Comparison of ENCODE assay signal across 2 cellular contexts in the genomic region with DNA sequence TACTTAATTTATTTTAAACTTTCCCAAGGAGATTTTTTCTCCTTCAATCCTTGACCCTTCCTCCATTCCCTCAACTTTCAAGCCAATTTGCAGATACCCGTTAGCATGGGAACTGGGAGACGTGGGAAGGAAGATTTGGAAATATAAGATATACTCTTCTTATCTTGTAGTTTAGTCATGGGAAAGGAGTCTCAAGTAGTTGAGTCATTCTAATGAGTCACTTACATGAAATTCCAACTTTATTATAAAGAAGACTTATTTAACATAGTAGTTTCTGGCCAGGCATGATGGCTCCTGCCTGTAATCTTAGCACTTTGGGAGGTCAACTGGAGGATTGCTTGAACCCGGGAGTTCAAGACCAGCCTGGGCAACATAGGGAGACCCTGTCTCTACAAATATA.
TF ChIP-seq lines count a peak whose summit lies in the region.

No MANE protein-coding gene starts in this region.

TF ChIP-seq in SK-N-SH, 30 proteins besides CTCF, POLR2A, EP300 and RAD21 (continued from another document):
- no peak for TF ChIP-seq GATA2 (CRISPR knock-in tag; IDR thresholded peaks at IDR 0.05)

TF ChIP-seq in GM23338, 12 proteins besides CTCF, POLR2A, EP300 and RAD21 (continued from another document):
- TF ChIP-seq, protein P1, sequence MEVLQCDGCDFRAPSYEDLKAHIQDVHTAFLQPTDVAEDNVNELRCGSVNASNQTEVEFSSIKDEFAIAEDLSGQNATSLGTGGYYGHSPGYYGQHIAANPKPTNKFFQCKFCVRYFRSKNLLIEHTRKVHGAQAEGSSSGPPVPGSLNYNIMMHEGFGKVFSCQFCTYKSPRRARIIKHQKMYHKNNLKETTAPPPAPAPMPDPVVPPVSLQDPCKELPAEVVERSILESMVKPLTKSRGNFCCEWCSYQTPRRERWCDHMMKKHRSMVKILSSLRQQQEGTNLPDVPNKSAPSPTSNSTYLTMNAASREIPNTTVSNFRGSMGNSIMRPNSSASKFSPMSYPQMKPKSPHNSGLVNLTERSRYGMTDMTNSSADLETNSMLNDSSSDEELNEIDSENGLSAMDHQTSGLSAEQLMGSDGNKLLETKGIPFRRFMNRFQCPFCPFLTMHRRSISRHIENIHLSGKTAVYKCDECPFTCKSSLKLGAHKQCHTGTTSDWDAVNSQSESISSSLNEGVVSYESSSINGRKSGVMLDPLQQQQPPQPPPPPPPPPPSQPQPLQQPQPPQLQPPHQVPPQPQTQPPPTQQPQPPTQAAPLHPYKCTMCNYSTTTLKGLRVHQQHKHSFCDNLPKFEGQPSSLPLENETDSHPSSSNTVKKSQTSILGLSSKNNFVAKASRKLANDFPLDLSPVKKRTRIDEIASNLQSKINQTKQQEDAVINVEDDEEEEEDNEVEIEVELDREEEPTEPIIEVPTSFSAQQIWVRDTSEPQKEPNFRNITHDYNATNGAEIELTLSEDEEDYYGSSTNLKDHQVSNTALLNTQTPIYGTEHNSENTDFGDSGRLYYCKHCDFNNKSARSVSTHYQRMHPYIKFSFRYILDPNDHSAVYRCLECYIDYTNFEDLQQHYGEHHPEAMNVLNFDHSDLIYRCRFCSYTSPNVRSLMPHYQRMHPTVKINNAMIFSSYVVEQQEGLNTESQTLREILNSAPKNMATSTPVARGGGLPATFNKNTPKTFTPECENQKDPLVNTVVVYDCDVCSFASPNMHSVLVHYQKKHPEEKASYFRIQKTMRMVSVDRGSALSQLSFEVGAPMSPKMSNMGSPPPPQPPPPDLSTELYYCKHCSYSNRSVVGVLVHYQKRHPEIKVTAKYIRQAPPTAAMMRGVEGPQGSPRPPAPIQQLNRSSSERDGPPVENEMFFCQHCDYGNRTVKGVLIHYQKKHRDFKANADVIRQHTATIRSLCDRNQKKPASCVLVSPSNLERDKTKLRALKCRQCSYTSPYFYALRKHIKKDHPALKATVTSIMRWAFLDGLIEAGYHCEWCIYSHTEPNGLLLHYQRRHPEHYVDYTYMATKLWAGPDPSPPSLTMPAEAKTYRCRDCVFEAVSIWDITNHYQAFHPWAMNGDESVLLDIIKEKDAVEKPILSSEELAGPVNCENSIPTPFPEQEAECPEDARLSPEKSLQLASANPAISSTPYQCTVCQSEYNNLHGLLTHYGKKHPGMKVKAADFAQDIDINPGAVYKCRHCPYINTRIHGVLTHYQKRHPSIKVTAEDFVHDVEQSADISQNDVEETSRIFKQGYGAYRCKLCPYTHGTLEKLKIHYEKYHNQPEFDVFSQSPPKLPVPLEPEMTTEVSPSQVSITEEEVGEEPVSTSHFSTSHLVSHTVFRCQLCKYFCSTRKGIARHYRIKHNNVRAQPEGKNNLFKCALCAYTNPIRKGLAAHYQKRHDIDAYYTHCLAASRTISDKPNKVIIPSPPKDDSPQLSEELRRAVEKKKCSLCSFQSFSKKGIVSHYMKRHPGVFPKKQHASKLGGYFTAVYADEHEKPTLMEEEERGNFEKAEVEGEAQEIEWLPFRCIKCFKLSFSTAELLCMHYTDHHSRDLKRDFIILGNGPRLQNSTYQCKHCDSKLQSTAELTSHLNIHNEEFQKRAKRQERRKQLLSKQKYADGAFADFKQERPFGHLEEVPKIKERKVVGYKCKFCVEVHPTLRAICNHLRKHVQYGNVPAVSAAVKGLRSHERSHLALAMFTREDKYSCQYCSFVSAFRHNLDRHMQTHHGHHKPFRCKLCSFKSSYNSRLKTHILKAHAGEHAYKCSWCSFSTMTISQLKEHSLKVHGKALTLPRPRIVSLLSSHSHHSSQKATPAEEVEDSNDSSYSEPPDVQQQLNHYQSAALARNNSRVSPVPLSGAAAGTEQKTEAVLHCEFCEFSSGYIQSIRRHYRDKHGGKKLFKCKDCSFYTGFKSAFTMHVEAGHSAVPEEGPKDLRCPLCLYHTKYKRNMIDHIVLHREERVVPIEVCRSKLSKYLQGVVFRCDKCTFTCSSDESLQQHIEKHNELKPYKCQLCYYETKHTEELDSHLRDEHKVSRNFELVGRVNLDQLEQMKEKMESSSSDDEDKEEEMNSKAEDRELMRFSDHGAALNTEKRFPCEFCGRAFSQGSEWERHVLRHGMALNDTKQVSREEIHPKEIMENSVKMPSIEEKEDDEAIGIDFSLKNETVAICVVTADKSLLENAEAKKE (CRISPR knock-in tag; IDR thresholded peaks at IDR 0.05), result no peak
- TF ChIP-seq CREB1 (CRISPR knock-in tag; IDR thresholded peaks at IDR 0.05; ENCODE audit: low read depth), result no peak
- TF ChIP-seq EZH2 (IDR thresholded peaks at IDR 0.05; ENCODE audit: low read depth, unreplicated experiment), result no peak
